Comparison of ENCODE assay signal across 8 cellular contexts in the genomic region with DNA sequence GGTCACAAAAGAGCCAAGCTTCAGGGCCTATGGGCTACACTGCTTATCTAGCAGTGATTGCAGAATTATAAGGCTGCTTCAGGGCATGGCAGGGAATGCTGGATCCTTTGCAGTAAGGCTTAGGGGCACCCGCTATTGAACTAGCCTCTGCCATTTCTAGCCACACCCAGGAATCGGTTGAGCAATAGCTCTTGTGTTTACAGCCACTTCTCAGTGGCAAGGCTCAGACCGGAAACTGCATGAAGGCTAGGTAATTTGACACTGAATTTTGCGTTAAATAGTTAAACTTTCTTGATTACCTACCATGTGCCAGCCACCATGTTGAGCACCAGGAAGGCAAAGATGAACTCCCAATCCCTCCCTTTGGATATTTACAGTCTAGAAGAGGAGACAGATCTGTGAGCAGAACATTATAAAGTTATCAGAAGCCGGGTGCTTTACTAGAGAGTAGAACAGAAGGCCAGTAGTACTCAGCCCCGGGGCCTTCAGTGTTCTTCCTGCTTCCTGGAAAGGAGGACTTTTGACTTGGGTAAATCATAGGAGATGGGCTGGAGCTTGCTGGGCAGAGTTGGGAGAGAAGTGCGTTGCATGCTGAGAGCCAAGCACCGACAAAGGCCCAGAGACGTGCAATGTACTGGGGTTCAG.
DNase-seq lines count a peak whose midpoint lies in the region; ATAC-seq and TF ChIP-seq lines count a peak whose summit lies in the region.

No MANE protein-coding gene starts in this region.

- H4K20me1 ChIP-seq in KMS-11 (ENCODE audit: insufficient read depth), result no peaks in the 10 kb centered on the region

- no peaks in the 10 kb centered on the region for H3K36me3 ChIP-seq in KMS-11 (ENCODE audit: insufficient read depth)

- TF ChIP-seq CTCF in KMS-11 (conservative IDR thresholded peaks at IDR 0.05; ENCODE audit: low read depth, low read length) (no peak), dorsolateral prefrontal cortex (IDR thresholded peaks at IDR 0.05 in 54 of 56, conservative IDR thresholded peaks at IDR 0.05 in 2 of 56; ENCODE audit: low read depth in 1 of 56, partially characterized antibody in 56 of 56) (no peak), GM13976 (IDR thresholded peaks at IDR 0.05; ENCODE audit: borderline replicate concordance, control extremely low read depth, extremely low read depth, insufficient read depth, missing control alignments) (no peak)

- H3K4me3 ChIP-seq in KMS-11 (IDR thresholded peaks at IDR 0.05; ENCODE audit: insufficient read depth, low read depth, low read length) (no peak overlapping the region), dorsolateral prefrontal cortex (no peak overlapping the region)

- H3K4me2 ChIP-seq in KMS-11, result peak overlapping the region; percentile 40

- peaks cover 33% of the 10 kb centered on the region for H3K4me1 ChIP-seq in KMS-11 (ENCODE audit: low read depth, poor library complexity, severe bottlenecking)

- ATAC-seq in left colon (peak; percentile 88), HG03135 (IDR thresholded peaks at IDR 0.05; ENCODE audit: unreplicated experiment) (no peak), HG02870 (IDR thresholded peaks at IDR 0.05; ENCODE audit: unreplicated experiment) (no peak)

- H3K27me3 ChIP-seq in KMS-11 (ENCODE audit: insufficient read depth, low read depth) (no peaks in the 10 kb centered on the region), dorsolateral prefrontal cortex (peaks cover 0 to 13% (median 0%) of the 10 kb centered on the region in 45 donors)

- H3K79me2 ChIP-seq in KMS-11 (ENCODE audit: insufficient read depth, low read depth), result no peaks in the 10 kb centered on the region

- DNase-seq in AML-193 (lab: John Stamatoyannopoulos, UW), result peak; percentile 66 to 70
- peak; percentile 67 for DNase-seq in SHP77 treated with DMSO at 0.1 percent for 48 hours (lab: John Stamatoyannopoulos, UW)
- peak; percentile 62 to 80 for DNase-seq in left colon
- DNase-seq in dorsolateral prefrontal cortex, result no peak
- DNase-seq in GM13976 (ENCODE audit: low spot score), result no peak

- in situ Hi-C loops in GM13976 (cut with MboI; ENCODE audit: low sequenced_read_pairs, unreplicated experiment), result no loop called here

- H3K27ac ChIP-seq in KMS-11 (peak overlapping the region; percentile 11; the same call in 1 of the 2 replicates), dorsolateral prefrontal cortex (no peak overlapping the region)

- peak overlapping the region; percentile 50; the same call in 1 of the 2 replicates for H2AFZ ChIP-seq in KMS-11 (ENCODE audit: low read depth)

- intact Hi-C loops in left colon (cut with DNase I, micrococcal nuclease), result no loop called here
- intact Hi-C loops in dorsolateral prefrontal cortex (cut with DNase I), result no loop called here

- H3K9ac ChIP-seq in KMS-11, result no peak overlapping the region

Comparison
In these comparisons a context has a peak if more than half of its experiments do, and no peak if none do; other contexts are left out.
1. DNase-seq: peak in AML-193 (2 of 2), SHP77 treated with DMSO at 0.1 percent for 48 hours (single experiment) and left colon (2 of 2); none in dorsolateral prefrontal cortex (0 of 10) and GM13976 (single experiment).